In genomic region chr1:9651565-9652378, GRCh38 we compare ENCODE assay signal across 8 cellular contexts. TPM values are rescaled to one million over a fixed set of nuclear protein-coding genes. Genes with fewer than 3 reads are reported as not detected.
DNase-seq lines count a peak whose midpoint lies in the region; ATAC-seq and TF ChIP-seq lines count a peak whose summit lies in the region.

Gene PIK3CD, plus strand, starts transcription at chr1:9651731. Its CDS starts 58,725 bp downstream, at chr1:9710456.

- H3K4me1 ChIP-seq in body of pancreas = peaks cover 15% of the 10 kb centered on the region

- WGBS in body of pancreas, 2 donors = 1 to 2% methylated on average over 18 to 93 of the region's 94 CpGs

- TF ChIP-seq CTCF in HL-60 (IDR thresholded peaks at IDR 0.05; ENCODE audit: insufficient read depth, low read length) = no peak
- no peak for TF ChIP-seq CTCF in body of pancreas (IDR thresholded peaks at IDR 0.05)

- no peak for TF ChIP-seq POLR2A in body of pancreas (IDR thresholded peaks at IDR 0.05)

- H3K36me3 ChIP-seq in body of pancreas (replicated peaks in 1 of 2; ENCODE audit: insufficient read depth in 1 of 2, low read depth in 2 of 2) = no peaks in the 10 kb centered on the region

- H3K27ac ChIP-seq in HL-60 (replicated peaks) (peak within 1 kb of the TSS; percentile 93), body of pancreas (peak within 1 kb of the TSS in 2 of 4 donors; percentile 12 to 60)

- intact Hi-C loops in T-helper 1 cell treated with Interleukin-12 subunit alpha and Interleukin-12 subunit beta and Interleukin-4 antibody, amounts not matched to agents 30 ng/mL and 1 ng/mL, for 36 hours (cut with micrococcal nuclease) = loop anchor here (1.0 to 10.0 kb wide), 6 partner anchors 22 to 777 kb away; partner anchors contain the start of genes CTNNBIP1, ENO1, LZIC and NMNAT1
- intact Hi-C loops in body of pancreas (cut with DNase I) = no loop called here

- peak; percentile 28 for ATAC-seq in body of pancreas
- no peak for ATAC-seq in GM18907 (IDR thresholded peaks at IDR 0.05; ENCODE audit: unreplicated experiment)
- ATAC-seq in HG03354 (IDR thresholded peaks at IDR 0.05; ENCODE audit: poor library complexity, severe bottlenecking, unreplicated experiment) = no peak

- DNase-seq in GM03348 (ENCODE audit: low spot score) (peak; percentile 70), HL-60 (ENCODE audit: low read depth in 1 of 2, low spot score in 1 of 2) (peak in 1 of 2 experiments; percentile 56), body of pancreas (no peak), islet precursor cell (peak; percentile 65)
- peak; percentile 47 for DNase-seq in stimulated activated CD4-positive, alpha-beta T cell treated with anti-CD3 and anti-CD28 coated beads, Interleukin-1b, Interleukin-23, amount 100 ng/mL, for 48 hours

- H3K9me3 ChIP-seq in body of pancreas = no peaks in the 10 kb centered on the region

- H3K4me3 ChIP-seq in HL-60 (replicated peaks; ENCODE audit: insufficient read depth, low read length) (peak within 1 kb of the TSS; percentile 75), body of pancreas (peak within 1 kb of the TSS in 1 of 2 donors; percentile 15)

- no peaks in the 10 kb centered on the region for H3K27me3 ChIP-seq in HL-60 (ENCODE audit: insufficient read depth, poor library complexity, severe bottlenecking)
- H3K27me3 ChIP-seq in body of pancreas = peaks cover 0 to 6% of the 10 kb centered on the region in 2 donors

RNA-seq across cellular contexts. Expression of gene PIK3CD, which starts in this region (rescaled TPM):
- total RNA-seq in T-helper 1 cell treated with Interleukin-12 subunit alpha and Interleukin-12 subunit beta and Interleukin-4 antibody, amounts not matched to agents 30 ng/mL and 1 ng/mL, for 36 hours = 356 and 357 TPM in 2 replicates
- total RNA-seq in body of pancreas = 1 to 10 TPM; 3.3 to 6.2 TPM

Comparison
In these comparisons a context has a peak if more than half of its experiments do, and no peak if none do; other contexts are left out.
1. RNA of gene PIK3CD (total RNA-seq): 356 to 357 TPM in T-helper 1 cell treated with Interleukin-12 subunit alpha and Interleukin-12 subunit beta and Interleukin-4 antibody, amounts not matched to agents 30 ng/mL and 1 ng/mL, for 36 hours; 3.3 to 6.2 TPM in body of pancreas; every median in the first group is over 10 times any median in the second.
2. DNase-seq: peak in GM03348 (single experiment), islet precursor cell (single experiment) and stimulated activated CD4-positive, alpha-beta T cell treated with anti-CD3 and anti-CD28 coated beads, Interleukin-1b, Interleukin-23, amount 100 ng/mL, for 48 hours (single experiment); none in body of pancreas (0 of 4).